In the genomic region with DNA sequence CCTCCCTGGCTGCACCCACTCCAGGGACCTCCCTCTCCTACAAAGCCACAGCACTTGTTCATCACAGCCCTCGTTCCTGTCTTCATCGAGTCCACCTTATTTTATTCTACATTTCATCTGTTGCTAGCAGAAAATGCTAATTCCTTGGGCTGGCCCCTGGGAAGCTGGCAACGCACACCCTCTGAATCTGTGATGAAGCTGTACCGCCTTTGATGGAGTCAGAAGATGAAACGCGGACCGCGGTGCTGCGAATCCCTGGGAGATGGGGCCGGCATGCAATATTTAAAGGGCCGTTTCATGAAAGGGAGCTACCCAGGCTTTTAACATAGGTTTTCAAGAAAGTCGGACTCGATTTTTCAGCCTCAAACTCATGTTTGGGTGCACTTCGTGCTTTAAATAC, we compare ENCODE assay signal across 1 cellular context.
TF ChIP-seq lines count a peak whose summit lies in the region.

No MANE protein-coding gene starts in this region.

TF ChIP-seq in SK-N-SH treated with all-trans-retinoic acid at 6 μM for 48 hours, 23 proteins besides CTCF, POLR2A, EP300 and RAD21 (continued from another document):
- TF ChIP-seq, protein P1, sequence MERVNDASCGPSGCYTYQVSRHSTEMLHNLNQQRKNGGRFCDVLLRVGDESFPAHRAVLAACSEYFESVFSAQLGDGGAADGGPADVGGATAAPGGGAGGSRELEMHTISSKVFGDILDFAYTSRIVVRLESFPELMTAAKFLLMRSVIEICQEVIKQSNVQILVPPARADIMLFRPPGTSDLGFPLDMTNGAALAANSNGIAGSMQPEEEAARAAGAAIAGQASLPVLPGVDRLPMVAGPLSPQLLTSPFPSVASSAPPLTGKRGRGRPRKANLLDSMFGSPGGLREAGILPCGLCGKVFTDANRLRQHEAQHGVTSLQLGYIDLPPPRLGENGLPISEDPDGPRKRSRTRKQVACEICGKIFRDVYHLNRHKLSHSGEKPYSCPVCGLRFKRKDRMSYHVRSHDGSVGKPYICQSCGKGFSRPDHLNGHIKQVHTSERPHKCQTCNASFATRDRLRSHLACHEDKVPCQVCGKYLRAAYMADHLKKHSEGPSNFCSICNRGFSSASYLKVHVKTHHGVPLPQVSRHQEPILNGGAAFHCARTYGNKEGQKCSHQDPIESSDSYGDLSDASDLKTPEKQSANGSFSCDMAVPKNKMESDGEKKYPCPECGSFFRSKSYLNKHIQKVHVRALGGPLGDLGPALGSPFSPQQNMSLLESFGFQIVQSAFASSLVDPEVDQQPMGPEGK (CRISPR knock-in tag; IDR thresholded peaks at IDR 0.05; ENCODE audit: borderline replicate concordance), result no peak
- TF ChIP-seq, protein P2, sequence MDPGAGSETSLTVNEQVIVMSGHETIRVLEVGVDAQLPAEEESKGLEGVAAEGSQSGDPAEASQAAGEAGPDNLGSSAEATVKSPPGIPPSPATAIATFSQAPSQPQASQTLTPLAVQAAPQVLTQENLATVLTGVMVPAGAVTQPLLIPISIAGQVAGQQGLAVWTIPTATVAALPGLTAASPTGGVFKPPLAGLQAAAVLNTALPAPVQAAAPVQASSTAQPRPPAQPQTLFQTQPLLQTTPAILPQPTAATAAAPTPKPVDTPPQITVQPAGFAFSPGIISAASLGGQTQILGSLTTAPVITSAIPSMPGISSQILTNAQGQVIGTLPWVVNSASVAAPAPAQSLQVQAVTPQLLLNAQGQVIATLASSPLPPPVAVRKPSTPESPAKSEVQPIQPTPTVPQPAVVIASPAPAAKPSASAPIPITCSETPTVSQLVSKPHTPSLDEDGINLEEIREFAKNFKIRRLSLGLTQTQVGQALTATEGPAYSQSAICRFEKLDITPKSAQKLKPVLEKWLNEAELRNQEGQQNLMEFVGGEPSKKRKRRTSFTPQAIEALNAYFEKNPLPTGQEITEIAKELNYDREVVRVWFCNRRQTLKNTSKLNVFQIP (CRISPR knock-in tag; IDR thresholded peaks at IDR 0.05; ENCODE audit: borderline replicate concordance, low read depth), result no peak
